ENCODE assay signal across 22 cellular contexts in the genomic region with DNA sequence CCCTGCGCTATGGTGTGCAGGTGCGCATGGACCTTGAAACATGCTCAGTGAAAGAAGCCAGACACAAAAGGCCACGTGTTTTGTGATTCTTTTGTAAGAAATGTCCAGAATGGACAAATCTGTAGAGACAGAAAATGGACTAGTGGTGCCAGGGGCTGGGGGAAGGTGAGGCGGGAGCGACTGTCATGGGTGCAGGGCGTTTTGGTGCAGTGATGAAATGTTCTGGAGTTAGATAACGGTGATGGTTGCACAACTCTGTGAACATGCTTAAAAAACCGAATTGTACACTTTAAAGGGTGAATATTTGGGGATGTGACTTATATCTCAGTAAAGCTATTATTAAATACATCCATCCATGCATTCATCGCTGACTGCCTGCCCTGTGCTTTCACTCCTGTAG. TPM values are rescaled to one million over a fixed set of nuclear protein-coding genes. Genes with fewer than 3 reads are reported as not detected.
"Had no signal": no experiment of that assay in that cellular context is flagged by ENCODE, and none has a peak within 500 bp of the region (broad histone marks: within the 10 kb centered on the region; RNA-seq: fewer than 3 reads in every experiment).

No MANE protein-coding gene starts in this region.

- H3K4me1 Mint-ChIP-seq: activated B cell treated with CpG ODN at 0.5 μM for 24 hours had no signal

- H3K4me3 Mint-ChIP-seq: activated B cell treated with CpG ODN at 0.5 μM for 24 hours; activated CD4-positive, alpha-beta memory T cell treated with anti-CD3 and anti-CD28 coated beads for 36 hours; activated naive CD4-positive, alpha-beta T cell treated with anti-CD3 and anti-CD28 coated beads, Interleukin-2, amount 50 U/mL, for 24 hours; activated T-cell treated with anti-CD3 and anti-CD28 coated beads, Interleukin-2, amount 50 U/mL, for 4 hours; mesothelial cell of epicardium; natural killer cell treated with Interleukin-12 subunit alpha and Interleukin-12 subunit beta and Interleukin-15 and Interleukin-18, amount 100 ng/mL, for 72 hours; T-helper 2 cell treated with Interferon-gamma antibody and Interleukin-4, amounts not matched to agents 5 μg/mL and 100 μg/mL, for 36 hours had no signal

- H3K27me3 ChIP-seq: ascending aorta had no signal

- H3K36me3 Mint-ChIP-seq: natural killer cell treated with Interleukin-12 subunit alpha and Interleukin-12 subunit beta and Interleukin-15 and Interleukin-18, amount 100 ng/mL, for 72 hours had no signal

- DNase-seq: activated B cell treated with CpG ODN at 0.5 μM for 24 hours; activated CD4-positive, alpha-beta memory T cell treated with anti-CD3 and anti-CD28 coated beads for 36 hours; activated CD4-positive, alpha-beta T cell treated with anti-CD3 and anti-CD28 coated beads for 4 hours; activated effector memory CD4-positive, alpha-beta T cell treated with Interleukin-2 at 50 U/mL for 16 hours; activated T-cell treated with anti-CD3 and anti-CD28 coated beads, Interleukin-2, amount 50 U/mL, for 4 hours; foreskin melanocyte; nucleus accumbens; retina; stimulated activated CD4-positive, alpha-beta T cell treated with anti-CD3 and anti-CD28 coated beads, Interleukin-12 subunit alpha, Interleukin-12 subunit beta, amount 100 ng/mL, for 4 hours; stimulated activated CD4-positive, alpha-beta T cell treated with anti-CD3 and anti-CD28 coated beads, Interleukin-1b, Interleukin-23, amount 100 ng/mL, for 48 hours; stimulated activated naive CD8-positive, alpha-beta T cell treated with anti-CD3 and anti-CD28 coated beads, Interleukin-15, Interleukin-2, amounts not matched to agents 100 U/mL and 50 U/mL, for 24 hours; substantia nigra; tibial artery had no signal

- H3K27me3 Mint-ChIP-seq: activated B cell treated with CpG ODN at 0.5 μM for 24 hours; activated CD4-positive, alpha-beta memory T cell treated with anti-CD3 and anti-CD28 coated beads for 36 hours; activated naive CD4-positive, alpha-beta T cell treated with anti-CD3 and anti-CD28 coated beads, Interleukin-2, amount 50 U/mL, for 24 hours; natural killer cell treated with Interleukin-12 subunit alpha and Interleukin-12 subunit beta and Interleukin-15 and Interleukin-18, amount 100 ng/mL, for 72 hours had no signal

- H3K27ac ChIP-seq: ascending aorta, coronary artery, tibial artery had no signal

- H3K4me3 ChIP-seq: ascending aorta, coronary artery, lung, tibial artery had no signal

- H3K4me1 ChIP-seq: ascending aorta, tibial artery had no signal

- H3K9me3 ChIP-seq: ascending aorta had no signal

- H3K36me3 ChIP-seq: ascending aorta, tibial artery had no signal

- ATAC-seq: activated T-cell treated with anti-CD3 and anti-CD28 coated beads, Interleukin-2, amount 50 U/mL, for 4 hours; natural killer cell treated with Interleukin-12 subunit alpha and Interleukin-12 subunit beta and Interleukin-15 and Interleukin-18, amount 100 ng/mL, for 72 hours; stimulated activated naive CD8-positive, alpha-beta T cell treated with anti-CD3 and anti-CD28 coated beads, Interleukin-15, Interleukin-2, amounts not matched to agents 100 U/mL and 50 U/mL, for 24 hours had no signal

- H3K9me3 Mint-ChIP-seq: activated B cell treated with CpG ODN at 0.5 μM for 24 hours; activated CD4-positive, alpha-beta memory T cell treated with anti-CD3 and anti-CD28 coated beads for 36 hours; activated naive CD4-positive, alpha-beta T cell treated with anti-CD3 and anti-CD28 coated beads, Interleukin-2, amount 50 U/mL, for 24 hours; activated T-cell treated with anti-CD3 and anti-CD28 coated beads, Interleukin-2, amount 50 U/mL, for 4 hours; natural killer cell treated with Interleukin-12 subunit alpha and Interleukin-12 subunit beta and Interleukin-15 and Interleukin-18, amount 100 ng/mL, for 72 hours had no signal

- H3K27ac Mint-ChIP-seq: activated B cell treated with CpG ODN at 0.5 μM for 24 hours; activated CD4-positive, alpha-beta memory T cell treated with anti-CD3 and anti-CD28 coated beads for 36 hours; activated naive CD4-positive, alpha-beta T cell treated with anti-CD3 and anti-CD28 coated beads, Interleukin-2, amount 50 U/mL, for 24 hours; mesothelial cell of epicardium; natural killer cell treated with Interleukin-12 subunit alpha and Interleukin-12 subunit beta and Interleukin-15 and Interleukin-18, amount 100 ng/mL, for 72 hours; T-helper 2 cell treated with Interferon-gamma antibody and Interleukin-4, amounts not matched to agents 5 μg/mL and 100 μg/mL, for 36 hours had no signal

RNA-seq across cellular contexts. Expression of a gene that starts 31.7 kb away (rescaled TPM):
- total RNA-seq: activated B cell treated with CpG ODN at 0.5 μM for 24 hours; activated CD4-positive, alpha-beta memory T cell treated with anti-CD3 and anti-CD28 coated beads for 36 hours; ascending aorta; epithelial cell of proximal tubule; natural killer cell treated with Interleukin-12 subunit alpha and Interleukin-12 subunit beta and Interleukin-15 and Interleukin-18, amount 100 ng/mL, for 72 hours had no signal

RNA-seq across cellular contexts. Expression of a gene that starts 34.7 kb away (rescaled TPM):
- polyA plus RNA-seq: fibroblast of lung had no signal
